ENCODE assay signal across 26 cellular contexts in the genomic region with DNA sequence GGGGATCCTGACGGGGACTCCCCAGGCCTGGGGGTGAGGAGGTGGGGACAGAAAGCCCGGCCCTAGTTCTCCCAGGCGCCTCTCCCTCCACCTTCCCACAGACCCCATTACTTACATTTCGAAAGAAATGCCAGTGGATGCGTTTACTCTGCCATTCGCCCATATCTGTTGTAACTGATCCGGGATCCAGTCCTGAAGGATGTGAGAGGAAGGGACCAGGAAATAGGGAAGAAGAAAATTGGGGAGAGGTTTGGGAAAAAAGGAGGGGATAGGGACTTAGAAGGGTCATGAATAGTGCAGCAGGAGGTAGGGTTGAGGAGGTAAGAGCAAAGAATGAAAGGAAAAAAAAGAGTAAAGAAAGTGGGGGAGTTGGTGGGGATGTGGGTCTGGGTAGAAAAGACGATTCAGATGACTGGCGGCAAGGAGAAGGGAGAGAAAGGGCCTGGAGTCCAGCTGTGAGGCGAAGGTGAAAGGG. TPM values are rescaled to one million over a fixed set of nuclear protein-coding genes. Genes with fewer than 3 reads are reported as not detected.
DNase-seq lines count a peak whose midpoint lies in the region; ATAC-seq lines count a peak whose summit lies in the region.
"Had no signal": no experiment of that assay in that cellular context is flagged by ENCODE, and none has a peak within 500 bp of the region (broad histone marks: within the 10 kb centered on the region; RNA-seq: fewer than 3 reads in every experiment).

No MANE protein-coding gene starts in this region.

- H3K27me3 ChIP-seq in CD4-positive, CD25-positive, alpha-beta regulatory T cell (ENCODE audit: control insufficient read depth, insufficient read depth, low read length), result peaks cover 61% of the 10 kb centered on the region

- H3K27ac ChIP-seq in CD4-positive, CD25-positive, alpha-beta regulatory T cell (ENCODE audit: insufficient read depth, low read length, poor library complexity, severe bottlenecking), result no peak overlapping the region
- H3K27ac ChIP-seq: A549; BLaER1 treated with 17β-estradiol and CSF1 and Interleukin-3, amounts not matched to agents 10 nM and 100 nM; body of pancreas; neural progenitor cell; psoas muscle had no signal

- peaks cover 0 to 6% of the 10 kb centered on the region in 2 experiments for H3K9me3 ChIP-seq in CD4-positive, CD25-positive, alpha-beta regulatory T cell (ENCODE audit: control insufficient read depth in 2 of 2, low read length in 2 of 2)
- H3K9me3 ChIP-seq: A549, body of pancreas, psoas muscle had no signal

- intact Hi-C loops in activated CD4-positive, alpha-beta T cell treated with anti-CD3 and anti-CD28 coated beads for 36 hours (cut with DNase I, micrococcal nuclease), result loop anchor here (2.0 to 5.0 kb wide), 2 partner anchors 96 to 97 kb away; a partner anchor contains a TSS
- intact Hi-C loops in activated T-helper 1 cell treated with anti-CD3 and anti-CD28 coated beads, Interleukin-12 subunit alpha, Interleukin-12 subunit beta, Interleukin-2, Interleukin-4 antibody, amounts not matched to agents 30 ng/mL and 10 ng/mL and 1 ng/mL, durations not matched to agents 14 hours and 24 hours and 36 hours (cut with micrococcal nuclease), result loop anchor here (2.0 kb wide), 1 partner anchor 17 kb away; a partner anchor contains a TSS

- H3K4me1 Mint-ChIP-seq in activated CD4-positive, alpha-beta T cell treated with anti-CD3 and anti-CD28 coated beads for 36 hours, result peaks cover 16% of the 10 kb centered on the region
- H3K4me1 Mint-ChIP-seq in CD4-positive, CD25-positive, alpha-beta regulatory T cell, result peaks cover 0 to 45% (median 26%) of the 10 kb centered on the region in 4 donors
- no peaks in the 10 kb centered on the region for H3K4me1 Mint-ChIP-seq in activated T-helper 1 cell treated with anti-CD3 and anti-CD28 coated beads, Interleukin-12 subunit alpha, Interleukin-12 subunit beta, Interleukin-2, Interleukin-4 antibody, amounts not matched to agents 30 ng/mL and 10 ng/mL and 1 ng/mL, durations not matched to agents 14 hours and 24 hours and 36 hours (ENCODE audit: low read depth)
- H3K4me1 Mint-ChIP-seq: neural progenitor cell had no signal

- no peak for DNase-seq in activated CD4-positive, alpha-beta T cell treated with anti-CD3 and anti-CD28 coated beads for 36 hours
- DNase-seq in activated CD4-positive, alpha-beta T cell treated with anti-CD3 and anti-CD28 coated beads for 48 hours, result no peak
- DNase-seq in CD4-positive, CD25-positive, alpha-beta regulatory T cell, result no peak
- DNase-seq in activated T-helper 1 cell treated with anti-CD3 and anti-CD28 coated beads, Interleukin-12 subunit alpha, Interleukin-12 subunit beta, Interleukin-2, Interleukin-4 antibody, amounts not matched to agents 30 ng/mL and 10 ng/mL and 1 ng/mL, durations not matched to agents 14 hours and 24 hours and 36 hours (ENCODE audit: low spot score), result no peak
- DNase-seq in left kidney (ENCODE audit: low read depth, low spot score) (peak; percentile 20), left lobe of liver (ENCODE audit: low spot score) (no peak), NCI-H345 (lab: John Stamatoyannopoulos, UW) (no peak)
- DNase-seq: activated naive CD4-positive, alpha-beta T cell; body of pancreas; DMS153; hippocampal formation; NCI-H1105 treated with DMSO at 0.1 percent for 48 hours; NCI-H2081 treated with DMSO at 0.1 percent for 48 hours; NCI-H526; Right ventricle myocardium superior; stimulated activated CD4-positive, alpha-beta T cell treated with anti-CD3 and anti-CD28 coated beads, Interleukin-4, amount 100 ng/mL, for 1 hour had no signal

- no peaks in the 10 kb centered on the region for H3K36me3 ChIP-seq in CD4-positive, CD25-positive, alpha-beta regulatory T cell (ENCODE audit: control insufficient read depth, insufficient read depth, low read length)
- H3K36me3 ChIP-seq: BLaER1 treated with 17β-estradiol and CSF1 and Interleukin-3, amounts not matched to agents 10 nM and 100 nM; neural progenitor cell had no signal

- no peak overlapping the region for H3K27ac Mint-ChIP-seq in activated CD4-positive, alpha-beta T cell treated with anti-CD3 and anti-CD28 coated beads for 36 hours
- H3K27ac Mint-ChIP-seq in CD4-positive, CD25-positive, alpha-beta regulatory T cell, result peak overlapping the region in 1 of 3 donors; percentile 38
- H3K27ac Mint-ChIP-seq in activated T-helper 1 cell treated with anti-CD3 and anti-CD28 coated beads, Interleukin-12 subunit alpha, Interleukin-12 subunit beta, Interleukin-2, Interleukin-4 antibody, amounts not matched to agents 30 ng/mL and 10 ng/mL and 1 ng/mL, durations not matched to agents 14 hours and 24 hours and 36 hours, result peak overlapping the region; percentile 46
- H3K27ac Mint-ChIP-seq: neural progenitor cell had no signal

- CTCF ChIA-PET in activated CD4-positive, alpha-beta T cell treated with anti-CD3 and anti-CD28 coated beads for 36 hours (lab: Charles Lee), result interaction anchor here (1.2 kb wide), 1 partner anchor 50 kb away, joined by 3 read pairs; no protein-coding TSS in a partner anchor

- H3K27me3 Mint-ChIP-seq in activated CD4-positive, alpha-beta T cell treated with anti-CD3 and anti-CD28 coated beads for 36 hours, result peaks cover 84% of the 10 kb centered on the region
- peaks cover 95% of the 10 kb centered on the region for H3K27me3 Mint-ChIP-seq in CD4-positive, CD25-positive, alpha-beta regulatory T cell
- H3K27me3 Mint-ChIP-seq in activated T-helper 1 cell treated with anti-CD3 and anti-CD28 coated beads, Interleukin-12 subunit alpha, Interleukin-12 subunit beta, Interleukin-2, Interleukin-4 antibody, amounts not matched to agents 30 ng/mL and 10 ng/mL and 1 ng/mL, durations not matched to agents 14 hours and 24 hours and 36 hours (ENCODE audit: insufficient read depth), result peaks cover 88% of the 10 kb centered on the region

- H3K4me3 Mint-ChIP-seq in activated CD4-positive, alpha-beta T cell treated with anti-CD3 and anti-CD28 coated beads for 36 hours, result peak overlapping the region; percentile 4
- H3K4me3 Mint-ChIP-seq in CD4-positive, CD25-positive, alpha-beta regulatory T cell, result peak overlapping the region in 3 of 4 donors; percentile 21 to 58 (median 50)
- no peak overlapping the region for H3K4me3 Mint-ChIP-seq in activated T-helper 1 cell treated with anti-CD3 and anti-CD28 coated beads, Interleukin-12 subunit alpha, Interleukin-12 subunit beta, Interleukin-2, Interleukin-4 antibody, amounts not matched to agents 30 ng/mL and 10 ng/mL and 1 ng/mL, durations not matched to agents 14 hours and 24 hours and 36 hours
- H3K4me3 Mint-ChIP-seq: neural progenitor cell had no signal

- no peak overlapping the region for H3K4me3 ChIP-seq in CD4-positive, CD25-positive, alpha-beta regulatory T cell (ENCODE audit: low read depth, low read length)
- H3K4me3 ChIP-seq: A549, body of pancreas, neural progenitor cell, smooth muscle cell had no signal

- H3K4me1 ChIP-seq in CD4-positive, CD25-positive, alpha-beta regulatory T cell (ENCODE audit: control insufficient read depth, insufficient read depth, low read length, poor library complexity, severe bottlenecking), result peaks cover 25% of the 10 kb centered on the region
- H3K4me1 ChIP-seq: A549, neural progenitor cell, psoas muscle had no signal

- POLR2A ChIA-PET in activated CD4-positive, alpha-beta T cell treated with anti-CD3 and anti-CD28 coated beads for 36 hours (lab: Charles Lee), result no interaction called here

- no peaks in the 10 kb centered on the region for H3K9me3 Mint-ChIP-seq in activated CD4-positive, alpha-beta T cell treated with anti-CD3 and anti-CD28 coated beads for 36 hours (ENCODE audit: low read depth)
- peaks cover 0 to 7% (median 0%) of the 10 kb centered on the region in 7 donors for H3K9me3 Mint-ChIP-seq in CD4-positive, CD25-positive, alpha-beta regulatory T cell
- H3K9me3 Mint-ChIP-seq in activated T-helper 1 cell treated with anti-CD3 and anti-CD28 coated beads, Interleukin-12 subunit alpha, Interleukin-12 subunit beta, Interleukin-2, Interleukin-4 antibody, amounts not matched to agents 30 ng/mL and 10 ng/mL and 1 ng/mL, durations not matched to agents 14 hours and 24 hours and 36 hours, result no peaks in the 10 kb centered on the region

- H3K36me3 Mint-ChIP-seq in activated CD4-positive, alpha-beta T cell treated with anti-CD3 and anti-CD28 coated beads for 36 hours (ENCODE audit: low read depth), result no peaks in the 10 kb centered on the region
- peaks cover 4% of the 10 kb centered on the region for H3K36me3 Mint-ChIP-seq in CD4-positive, CD25-positive, alpha-beta regulatory T cell
- no peaks in the 10 kb centered on the region for H3K36me3 Mint-ChIP-seq in activated T-helper 1 cell treated with anti-CD3 and anti-CD28 coated beads, Interleukin-12 subunit alpha, Interleukin-12 subunit beta, Interleukin-2, Interleukin-4 antibody, amounts not matched to agents 30 ng/mL and 10 ng/mL and 1 ng/mL, durations not matched to agents 14 hours and 24 hours and 36 hours (ENCODE audit: low read depth)
- H3K36me3 Mint-ChIP-seq: neural progenitor cell had no signal

- ATAC-seq in activated CD4-positive, alpha-beta T cell treated with anti-CD3 and anti-CD28 coated beads for 36 hours, result no peak
- no peak for ATAC-seq in CD4-positive, CD25-positive, alpha-beta regulatory T cell (ENCODE audit: low read depth in 2 of 2)
- ATAC-seq in left lobe of liver (no peak), HG02798 (IDR thresholded peaks at IDR 0.05; ENCODE audit: poor library complexity, unreplicated experiment) (no peak)
- ATAC-seq: body of pancreas had no signal

RNA-seq across cellular contexts. Expression of a gene that starts 1.1 kb away (rescaled TPM):
- not detected for total RNA-seq in activated CD4-positive, alpha-beta T cell treated with anti-CD3 and anti-CD28 coated beads for 36 hours
- not detected for total RNA-seq in CD4-positive, CD25-positive, alpha-beta regulatory T cell
- not detected for polyA plus RNA-seq in CD4-positive, CD25-positive, alpha-beta regulatory T cell
- total RNA-seq in activated T-helper 1 cell treated with anti-CD3 and anti-CD28 coated beads, Interleukin-12 subunit alpha, Interleukin-12 subunit beta, Interleukin-2, Interleukin-4 antibody, amounts not matched to agents 30 ng/mL and 10 ng/mL and 1 ng/mL, durations not matched to agents 14 hours and 24 hours and 36 hours, result not detected in 2 replicates
- not detected for total RNA-seq in left lobe of liver
- total RNA-seq: body of pancreas; H4; kidney epithelial cell; psoas muscle; Right ventricle myocardium superior; smooth muscle cell; T-helper 2 cell treated with Interferon-gamma antibody and Interleukin-4, amounts not matched to agents 100 ng/mL and 5 ng/mL, for 36 hours; ureter had no signal
- polyA plus RNA-seq: A549 had no signal

RNA-seq across cellular contexts. Expression of a gene that starts 17.1 kb away (rescaled TPM):
- total RNA-seq in activated CD4-positive, alpha-beta T cell treated with anti-CD3 and anti-CD28 coated beads for 36 hours, result not detected
- total RNA-seq in CD4-positive, CD25-positive, alpha-beta regulatory T cell, result not detected
- not detected for polyA plus RNA-seq in CD4-positive, CD25-positive, alpha-beta regulatory T cell
- not detected in 2 replicates for total RNA-seq in activated T-helper 1 cell treated with anti-CD3 and anti-CD28 coated beads, Interleukin-12 subunit alpha, Interleukin-12 subunit beta, Interleukin-2, Interleukin-4 antibody, amounts not matched to agents 30 ng/mL and 10 ng/mL and 1 ng/mL, durations not matched to agents 14 hours and 24 hours and 36 hours
- total RNA-seq in left lobe of liver, result not detected
- total RNA-seq: body of pancreas; Right ventricle myocardium superior; T-helper 2 cell treated with Interferon-gamma antibody and Interleukin-4, amounts not matched to agents 100 ng/mL and 5 ng/mL, for 36 hours had no signal

RNA-seq across cellular contexts. Expression of a gene that starts 17.2 kb away (rescaled TPM):
- not detected for total RNA-seq in activated CD4-positive, alpha-beta T cell treated with anti-CD3 and anti-CD28 coated beads for 36 hours
- total RNA-seq in CD4-positive, CD25-positive, alpha-beta regulatory T cell, result not detected
- polyA plus RNA-seq in CD4-positive, CD25-positive, alpha-beta regulatory T cell, result not detected
- total RNA-seq in activated T-helper 1 cell treated with anti-CD3 and anti-CD28 coated beads, Interleukin-12 subunit alpha, Interleukin-12 subunit beta, Interleukin-2, Interleukin-4 antibody, amounts not matched to agents 30 ng/mL and 10 ng/mL and 1 ng/mL, durations not matched to agents 14 hours and 24 hours and 36 hours, result not detected in 2 replicates
- not detected for total RNA-seq in left lobe of liver
- total RNA-seq: body of pancreas; kidney epithelial cell; psoas muscle; Right ventricle myocardium superior; T-helper 2 cell treated with Interferon-gamma antibody and Interleukin-4, amounts not matched to agents 100 ng/mL and 5 ng/mL, for 36 hours had no signal

RNA-seq across cellular contexts. Expression of a gene that starts 18.9 kb away (rescaled TPM):
- total RNA-seq in activated CD4-positive, alpha-beta T cell treated with anti-CD3 and anti-CD28 coated beads for 36 hours, result not detected
- not detected for total RNA-seq in CD4-positive, CD25-positive, alpha-beta regulatory T cell
- not detected for polyA plus RNA-seq in CD4-positive, CD25-positive, alpha-beta regulatory T cell
- not detected in 2 replicates for total RNA-seq in activated T-helper 1 cell treated with anti-CD3 and anti-CD28 coated beads, Interleukin-12 subunit alpha, Interleukin-12 subunit beta, Interleukin-2, Interleukin-4 antibody, amounts not matched to agents 30 ng/mL and 10 ng/mL and 1 ng/mL, durations not matched to agents 14 hours and 24 hours and 36 hours
- not detected for total RNA-seq in left lobe of liver
- total RNA-seq: body of pancreas; Right ventricle myocardium superior; smooth muscle cell; T-helper 2 cell treated with Interferon-gamma antibody and Interleukin-4, amounts not matched to agents 100 ng/mL and 5 ng/mL, for 36 hours had no signal

RNA-seq across cellular contexts. Expression of a gene that starts 29.1 kb away (rescaled TPM):
- not detected for total RNA-seq in activated CD4-positive, alpha-beta T cell treated with anti-CD3 and anti-CD28 coated beads for 36 hours
- not detected for total RNA-seq in CD4-positive, CD25-positive, alpha-beta regulatory T cell
- polyA plus RNA-seq in CD4-positive, CD25-positive, alpha-beta regulatory T cell, result not detected
- not detected in 2 replicates for total RNA-seq in activated T-helper 1 cell treated with anti-CD3 and anti-CD28 coated beads, Interleukin-12 subunit alpha, Interleukin-12 subunit beta, Interleukin-2, Interleukin-4 antibody, amounts not matched to agents 30 ng/mL and 10 ng/mL and 1 ng/mL, durations not matched to agents 14 hours and 24 hours and 36 hours
- 0.33 TPM for total RNA-seq in left lobe of liver
- total RNA-seq: body of pancreas; Right ventricle myocardium superior; smooth muscle cell; T-helper 2 cell treated with Interferon-gamma antibody and Interleukin-4, amounts not matched to agents 100 ng/mL and 5 ng/mL, for 36 hours had no signal
